32 cellular contexts compared by ENCODE assay signal in the genomic region with DNA sequence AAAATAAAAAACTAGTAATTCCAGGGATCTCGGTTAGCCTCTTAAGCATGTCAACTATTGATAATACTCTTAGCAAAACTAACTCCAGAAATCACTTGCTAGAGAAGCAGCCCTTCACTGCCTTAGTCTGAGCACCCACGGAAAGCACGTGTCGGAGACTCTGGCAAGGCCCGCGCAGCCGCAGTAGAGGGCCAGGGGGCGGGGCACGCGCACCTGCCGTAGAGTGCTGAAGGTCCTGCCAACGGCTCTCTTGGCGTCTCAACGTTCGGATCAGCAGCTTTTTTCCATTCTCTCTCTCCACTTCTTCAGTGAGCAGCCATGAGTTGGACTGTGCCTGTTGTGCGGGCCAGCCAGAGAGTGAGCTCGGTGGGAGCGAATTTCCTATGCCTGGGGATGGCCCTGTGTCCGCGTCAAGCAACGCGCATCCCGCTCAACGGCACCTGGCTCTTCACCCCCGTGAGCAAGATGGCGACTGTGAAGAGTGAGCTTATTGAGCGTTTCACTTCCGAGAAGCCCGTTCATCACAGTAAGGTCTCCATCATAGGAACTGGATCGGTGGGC. TPM values are rescaled to one million over a fixed set of nuclear protein-coding genes. Genes with fewer than 3 reads are reported as not detected.
"Had no signal": no experiment of that assay in that cellular context is flagged by ENCODE, and none has a peak within 500 bp of the region (broad histone marks: within the 10 kb centered on the region; RNA-seq: fewer than 3 reads in every experiment).

Gene LDHAL6B (plus strand): TSS at position 221 of the 561 bp plus-strand sequence. CDS start 98 bp downstream, at position 319.

- H3K27ac Mint-ChIP-seq: activated CD4-positive, alpha-beta memory T cell treated with anti-CD3 and anti-CD28 coated beads for 36 hours; activated CD4-positive, alpha-beta T cell treated with anti-CD3 and anti-CD28 coated beads, Interleukin-2, amount 10 ng/mL, durations not matched to agents 7 days and 5 days; activated naive CD4-positive, alpha-beta T cell treated with anti-CD3 and anti-CD28 coated beads, Interleukin-2, amount 50 U/mL, for 24 hours; activated T-helper 1 cell treated with anti-CD3 and anti-CD28 coated beads, Interleukin-12 subunit alpha, Interleukin-12 subunit beta, Interleukin-2, Interleukin-4 antibody, amounts not matched to agents 30 ng/mL and 10 ng/mL and 1 ng/mL, durations not matched to agents 14 hours and 24 hours and 36 hours; T-helper 17 cell; WTC11 had no signal

- DNase-seq: activated CD4-positive, alpha-beta memory T cell treated with anti-CD3 and anti-CD28 coated beads for 36 hours; activated CD4-positive, alpha-beta T cell treated with anti-CD3 and anti-CD28 coated beads for 1 hour; activated CD4-positive, alpha-beta T cell treated with anti-CD3 and anti-CD28 coated beads, Interleukin-2, amount 10 ng/mL, durations not matched to agents 7 days and 5 days; activated CD8-positive, alpha-beta memory T cell treated with anti-CD3 and anti-CD28 coated beads for 24 hours; activated effector memory CD4-positive, alpha-beta T cell treated with Interleukin-2 at 50 U/mL for 16 hours; activated naive CD4-positive, alpha-beta T cell; body of pancreas; central memory CD4-positive, alpha-beta T cell; NCI-H1092; NCI-H1417 treated with DMSO at 0.1 percent for 48 hours; NCI-H1694; NCI-H2029 treated with DMSO at 0.1 percent for 48 hours; NCI-H526; NCI-H82; OCI-M1; Right ventricle myocardium superior; RPMI8226; SW 1271; T-helper 17 cell; T-helper 9 cell had no signal

- H3K4me1 Mint-ChIP-seq: activated CD4-positive, alpha-beta T cell treated with anti-CD3 and anti-CD28 coated beads, Interleukin-2, amount 10 ng/mL, durations not matched to agents 7 days and 5 days; activated naive CD4-positive, alpha-beta T cell treated with anti-CD3 and anti-CD28 coated beads, Interleukin-2, amount 50 U/mL, for 24 hours; WTC11 had no signal

- ATAC-seq: body of pancreas, Panc1, SK-N-SH treated with all-trans-retinoic acid at 6 μM for 48 hours, T-helper 17 cell, WTC11 had no signal

- H3K9me3 ChIP-seq: ascending aorta, body of pancreas, SJSA1 had no signal

- H3K4me3 ChIP-seq: ascending aorta, body of pancreas, SJSA1 had no signal

- H3K27me3 ChIP-seq: ascending aorta, body of pancreas, SJSA1 had no signal

- H3K4me3 Mint-ChIP-seq: activated CD4-positive, alpha-beta memory T cell treated with anti-CD3 and anti-CD28 coated beads for 36 hours; activated CD4-positive, alpha-beta T cell treated with anti-CD3 and anti-CD28 coated beads, Interleukin-2, amount 10 ng/mL, durations not matched to agents 7 days and 5 days; activated naive CD4-positive, alpha-beta T cell treated with anti-CD3 and anti-CD28 coated beads, Interleukin-2, amount 50 U/mL, for 24 hours; activated T-helper 1 cell treated with anti-CD3 and anti-CD28 coated beads, Interleukin-12 subunit alpha, Interleukin-12 subunit beta, Interleukin-2, Interleukin-4 antibody, amounts not matched to agents 30 ng/mL and 10 ng/mL and 1 ng/mL, durations not matched to agents 14 hours and 24 hours and 36 hours; IgD-negative memory B cell; T-helper 17 cell; WTC11 had no signal

- H3K4me1 ChIP-seq: ascending aorta, body of pancreas, SJSA1 had no signal

- H3K27ac ChIP-seq: ascending aorta, body of pancreas, KMS-11, SJSA1 had no signal

- H3K36me3 Mint-ChIP-seq: activated CD4-positive, alpha-beta memory T cell treated with anti-CD3 and anti-CD28 coated beads for 36 hours; activated naive CD4-positive, alpha-beta T cell treated with anti-CD3 and anti-CD28 coated beads, Interleukin-2, amount 50 U/mL, for 24 hours had no signal

- H3K9me3 Mint-ChIP-seq: activated CD4-positive, alpha-beta memory T cell treated with anti-CD3 and anti-CD28 coated beads for 36 hours; activated CD4-positive, alpha-beta T cell treated with anti-CD3 and anti-CD28 coated beads, Interleukin-2, amount 10 ng/mL, durations not matched to agents 7 days and 5 days; activated naive CD4-positive, alpha-beta T cell treated with anti-CD3 and anti-CD28 coated beads, Interleukin-2, amount 50 U/mL, for 24 hours; activated T-helper 1 cell treated with anti-CD3 and anti-CD28 coated beads, Interleukin-12 subunit alpha, Interleukin-12 subunit beta, Interleukin-2, Interleukin-4 antibody, amounts not matched to agents 30 ng/mL and 10 ng/mL and 1 ng/mL, durations not matched to agents 14 hours and 24 hours and 36 hours; IgD-negative memory B cell; WTC11 had no signal

- H3K27me3 Mint-ChIP-seq: activated CD4-positive, alpha-beta memory T cell treated with anti-CD3 and anti-CD28 coated beads for 36 hours; activated CD4-positive, alpha-beta T cell treated with anti-CD3 and anti-CD28 coated beads, Interleukin-2, amount 10 ng/mL, durations not matched to agents 7 days and 5 days; activated naive CD4-positive, alpha-beta T cell treated with anti-CD3 and anti-CD28 coated beads, Interleukin-2, amount 50 U/mL, for 24 hours; IgD-negative memory B cell had no signal

RNA-seq across cellular contexts. Expression of gene LDHAL6B, which starts in this region (rescaled TPM):
- total RNA-seq: activated CD4-positive, alpha-beta memory T cell treated with anti-CD3 and anti-CD28 coated beads for 36 hours; activated CD4-positive, alpha-beta T cell treated with anti-CD3 and anti-CD28 coated beads, Interleukin-2, amount 10 ng/mL, durations not matched to agents 7 days and 5 days; activated T-helper 1 cell treated with anti-CD3 and anti-CD28 coated beads, Interleukin-12 subunit alpha, Interleukin-12 subunit beta, Interleukin-2, Interleukin-4 antibody, amounts not matched to agents 30 ng/mL and 10 ng/mL and 1 ng/mL, durations not matched to agents 14 hours and 24 hours and 36 hours; ascending aorta; body of pancreas; bronchial epithelial cell; MCF 10A; NCI-H460; Right ventricle myocardium superior; SJSA1; T-helper 17 cell; WTC11 had no signal
- polyA plus RNA-seq: IgD-negative memory B cell had no signal
